ENCODE assay signal across 1 cellular context in genomic region chr10:104248921-104249320, GRCh38. TPM values are rescaled to one million over a fixed set of nuclear protein-coding genes. Genes with fewer than 3 reads are reported as not detected.
"Had no signal": no experiment of that assay in that cellular context is flagged by ENCODE, and none has a peak within 500 bp of the region (broad histone marks: within the 10 kb centered on the region; RNA-seq: fewer than 3 reads in every experiment).

No MANE protein-coding gene starts in this region.

RNA-seq across cellular contexts. Expression of gene GSTO2, which starts 20.1 kb away (rescaled TPM):
- total RNA-seq: skeletal muscle tissue had no signal
